1 cellular context compared by ENCODE assay signal in genomic region chr2:38702413-38702812, GRCh38.
TF ChIP-seq lines count a peak whose summit lies in the region.

No MANE protein-coding gene starts in this region.

TF ChIP-seq in K562, 482 proteins besides CTCF, POLR2A, EP300 and RAD21:
- TF ChIP-seq POLR2AphosphoS5 (IDR thresholded peaks at IDR 0.05; ENCODE audit: control insufficient read depth, insufficient read depth, low read depth, low read length), result peak; percentile 47; the same call in 1 of the 2 replicates
- TF ChIP-seq MEIS2 (IDR thresholded peaks at IDR 0.05; ENCODE audit: partially characterized antibody), result peak; percentile 34
- TF ChIP-seq TAL1 (IDR thresholded peaks at IDR 0.05), result peak; percentile 46
- TF ChIP-seq, protein P1, sequence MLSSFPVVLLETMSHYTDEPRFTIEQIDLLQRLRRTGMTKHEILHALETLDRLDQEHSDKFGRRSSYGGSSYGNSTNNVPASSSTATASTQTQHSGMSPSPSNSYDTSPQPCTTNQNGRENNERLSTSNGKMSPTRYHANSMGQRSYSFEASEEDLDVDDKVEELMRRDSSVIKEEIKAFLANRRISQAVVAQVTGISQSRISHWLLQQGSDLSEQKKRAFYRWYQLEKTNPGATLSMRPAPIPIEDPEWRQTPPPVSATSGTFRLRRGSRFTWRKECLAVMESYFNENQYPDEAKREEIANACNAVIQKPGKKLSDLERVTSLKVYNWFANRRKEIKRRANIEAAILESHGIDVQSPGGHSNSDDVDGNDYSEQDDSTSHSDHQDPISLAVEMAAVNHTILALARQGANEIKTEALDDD (IDR thresholded peaks at IDR 0.05), result peak; percentile 37; the same call in 1 of the 2 replicates
- TF ChIP-seq CCAR2 (IDR thresholded peaks at IDR 0.05; ENCODE audit: low read depth, low read length), result no peak
- TF ChIP-seq NUFIP1 (IDR thresholded peaks at IDR 0.05; ENCODE audit: partially characterized antibody), result no peak
- TF ChIP-seq MTA2 (IDR thresholded peaks at IDR 0.05; ENCODE audit: low read depth), result no peak
- no peak for TF ChIP-seq ESRRB (CRISPR knock-in tag; IDR thresholded peaks at IDR 0.05; ENCODE audit: borderline replicate concordance)
- TF ChIP-seq ARID1B (IDR thresholded peaks at IDR 0.05), result peak; percentile 69
- no peak for TF ChIP-seq CBFB (CRISPR knock-in tag; IDR thresholded peaks at IDR 0.05)
- no peak for TF ChIP-seq ZNF76 (CRISPR knock-in tag; IDR thresholded peaks at IDR 0.05; ENCODE audit: borderline replicate concordance)
- TF ChIP-seq CBFA2T2 (conservative IDR thresholded peaks at IDR 0.05), result peak; percentile 38; the same call in 1 of the 2 replicates
- peak; percentile 65 for TF ChIP-seq TEAD4 (IDR thresholded peaks at IDR 0.05; ENCODE audit: low read length)
- TF ChIP-seq TEAD4 (CRISPR knock-in tag; IDR thresholded peaks at IDR 0.05; ENCODE audit: borderline replicate concordance), result no peak
- TF ChIP-seq SIRT6 (IDR thresholded peaks at IDR 0.05; ENCODE audit: low read depth, low read length), result no peak
- TF ChIP-seq ETV5 (CRISPR knock-in tag; IDR thresholded peaks at IDR 0.05; ENCODE audit: low read depth), result no peak
- TF ChIP-seq GABPB1 (CRISPR knock-in tag; IDR thresholded peaks at IDR 0.05), result no peak
- no peak for TF ChIP-seq MAX (CRISPR knock-in tag; IDR thresholded peaks at IDR 0.05)
- no peak for TF ChIP-seq DNMT1 (IDR thresholded peaks at IDR 0.05)
- TF ChIP-seq ZNF3 (CRISPR knock-in tag; IDR thresholded peaks at IDR 0.05), result no peak
- TF ChIP-seq ZNF12 (CRISPR knock-in tag; IDR thresholded peaks at IDR 0.05), result no peak
- TF ChIP-seq DACH1 (IDR thresholded peaks at IDR 0.05; ENCODE audit: partially characterized antibody), result no peak
- TF ChIP-seq, protein P2, sequence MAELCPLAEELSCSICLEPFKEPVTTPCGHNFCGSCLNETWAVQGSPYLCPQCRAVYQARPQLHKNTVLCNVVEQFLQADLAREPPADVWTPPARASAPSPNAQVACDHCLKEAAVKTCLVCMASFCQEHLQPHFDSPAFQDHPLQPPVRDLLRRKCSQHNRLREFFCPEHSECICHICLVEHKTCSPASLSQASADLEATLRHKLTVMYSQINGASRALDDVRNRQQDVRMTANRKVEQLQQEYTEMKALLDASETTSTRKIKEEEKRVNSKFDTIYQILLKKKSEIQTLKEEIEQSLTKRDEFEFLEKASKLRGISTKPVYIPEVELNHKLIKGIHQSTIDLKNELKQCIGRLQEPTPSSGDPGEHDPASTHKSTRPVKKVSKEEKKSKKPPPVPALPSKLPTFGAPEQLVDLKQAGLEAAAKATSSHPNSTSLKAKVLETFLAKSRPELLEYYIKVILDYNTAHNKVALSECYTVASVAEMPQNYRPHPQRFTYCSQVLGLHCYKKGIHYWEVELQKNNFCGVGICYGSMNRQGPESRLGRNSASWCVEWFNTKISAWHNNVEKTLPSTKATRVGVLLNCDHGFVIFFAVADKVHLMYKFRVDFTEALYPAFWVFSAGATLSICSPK (IDR thresholded peaks at IDR 0.05; ENCODE audit: borderline replicate concordance), result no peak
- no peak for TF ChIP-seq HDAC2 (IDR thresholded peaks at IDR 0.05)
- no peak for TF ChIP-seq SMAD2 (IDR thresholded peaks at IDR 0.05; ENCODE audit: low read depth, low read length)
- TF ChIP-seq, protein P3, sequence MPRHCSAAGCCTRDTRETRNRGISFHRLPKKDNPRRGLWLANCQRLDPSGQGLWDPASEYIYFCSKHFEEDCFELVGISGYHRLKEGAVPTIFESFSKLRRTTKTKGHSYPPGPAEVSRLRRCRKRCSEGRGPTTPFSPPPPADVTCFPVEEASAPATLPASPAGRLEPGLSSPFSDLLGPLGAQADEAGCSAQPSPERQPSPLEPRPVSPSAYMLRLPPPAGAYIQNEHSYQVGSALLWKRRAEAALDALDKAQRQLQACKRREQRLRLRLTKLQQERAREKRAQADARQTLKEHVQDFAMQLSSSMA (CRISPR knock-in tag; IDR thresholded peaks at IDR 0.05), result no peak
- no peak for TF ChIP-seq XRCC4 (IDR thresholded peaks at IDR 0.05; ENCODE audit: extremely low read depth, insufficient read depth, insufficient read length)
- TF ChIP-seq ZBTB2 (IDR thresholded peaks at IDR 0.05), result no peak
- peak; percentile 56 for TF ChIP-seq CBFA2T3 (IDR thresholded peaks at IDR 0.05)
- TF ChIP-seq RCOR1 (IDR thresholded peaks at IDR 0.05; ENCODE audit: borderline replicate concordance in 1 of 2, low read depth in 2 of 2, low read length in 2 of 2), result peak in 1 of 2 experiments; percentile 36; a peak in 1 of 4 replicates
- TF ChIP-seq, protein P4, sequence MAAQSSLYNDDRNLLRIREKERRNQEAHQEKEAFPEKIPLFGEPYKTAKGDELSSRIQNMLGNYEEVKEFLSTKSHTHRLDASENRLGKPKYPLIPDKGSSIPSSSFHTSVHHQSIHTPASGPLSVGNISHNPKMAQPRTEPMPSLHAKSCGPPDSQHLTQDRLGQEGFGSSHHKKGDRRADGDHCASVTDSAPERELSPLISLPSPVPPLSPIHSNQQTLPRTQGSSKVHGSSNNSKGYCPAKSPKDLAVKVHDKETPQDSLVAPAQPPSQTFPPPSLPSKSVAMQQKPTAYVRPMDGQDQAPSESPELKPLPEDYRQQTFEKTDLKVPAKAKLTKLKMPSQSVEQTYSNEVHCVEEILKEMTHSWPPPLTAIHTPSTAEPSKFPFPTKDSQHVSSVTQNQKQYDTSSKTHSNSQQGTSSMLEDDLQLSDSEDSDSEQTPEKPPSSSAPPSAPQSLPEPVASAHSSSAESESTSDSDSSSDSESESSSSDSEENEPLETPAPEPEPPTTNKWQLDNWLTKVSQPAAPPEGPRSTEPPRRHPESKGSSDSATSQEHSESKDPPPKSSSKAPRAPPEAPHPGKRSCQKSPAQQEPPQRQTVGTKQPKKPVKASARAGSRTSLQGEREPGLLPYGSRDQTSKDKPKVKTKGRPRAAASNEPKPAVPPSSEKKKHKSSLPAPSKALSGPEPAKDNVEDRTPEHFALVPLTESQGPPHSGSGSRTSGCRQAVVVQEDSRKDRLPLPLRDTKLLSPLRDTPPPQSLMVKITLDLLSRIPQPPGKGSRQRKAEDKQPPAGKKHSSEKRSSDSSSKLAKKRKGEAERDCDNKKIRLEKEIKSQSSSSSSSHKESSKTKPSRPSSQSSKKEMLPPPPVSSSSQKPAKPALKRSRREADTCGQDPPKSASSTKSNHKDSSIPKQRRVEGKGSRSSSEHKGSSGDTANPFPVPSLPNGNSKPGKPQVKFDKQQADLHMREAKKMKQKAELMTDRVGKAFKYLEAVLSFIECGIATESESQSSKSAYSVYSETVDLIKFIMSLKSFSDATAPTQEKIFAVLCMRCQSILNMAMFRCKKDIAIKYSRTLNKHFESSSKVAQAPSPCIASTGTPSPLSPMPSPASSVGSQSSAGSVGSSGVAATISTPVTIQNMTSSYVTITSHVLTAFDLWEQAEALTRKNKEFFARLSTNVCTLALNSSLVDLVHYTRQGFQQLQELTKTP (IDR thresholded peaks at IDR 0.05; ENCODE audit: low read depth in 1 of 2, partially characterized antibody in 2 of 2), result no peak
- peak; percentile 18; the same call in 1 of the 2 replicates for TF ChIP-seq GATA2 (CRISPR knock-in tag; IDR thresholded peaks at IDR 0.05)
- TF ChIP-seq JUND (IDR thresholded peaks at IDR 0.05; ENCODE audit: borderline replicate concordance, low read depth, low read length), result peak; percentile 31; the same call in 1 of the 2 replicates
- no peak for TF ChIP-seq JUND (tag; IDR thresholded peaks at IDR 0.05; ENCODE audit: borderline replicate concordance, low read depth, low read length)
- peak; percentile 72 for TF ChIP-seq TCF3 (CRISPR knock-in tag; IDR thresholded peaks at IDR 0.05)
- TF ChIP-seq SMARCA4 (IDR thresholded peaks at IDR 0.05), result peak; percentile 65
- peak in 1 of 2 experiments; percentile 45; a peak in 1 of 4 replicates for TF ChIP-seq KDM1A (IDR thresholded peaks at IDR 0.05)
- TF ChIP-seq CHAMP1 (IDR thresholded peaks at IDR 0.05), result no peak
- no peak for TF ChIP-seq TARDBP (IDR thresholded peaks at IDR 0.05)
- peak; percentile 40; the same call in 1 of the 2 replicates for TF ChIP-seq FOSL1 (tag; conservative IDR thresholded peaks at IDR 0.05)
- TF ChIP-seq DPF2 (IDR thresholded peaks at IDR 0.05), result peak; percentile 48; the same call in 1 of the 2 replicates
- TF ChIP-seq, protein P5, sequence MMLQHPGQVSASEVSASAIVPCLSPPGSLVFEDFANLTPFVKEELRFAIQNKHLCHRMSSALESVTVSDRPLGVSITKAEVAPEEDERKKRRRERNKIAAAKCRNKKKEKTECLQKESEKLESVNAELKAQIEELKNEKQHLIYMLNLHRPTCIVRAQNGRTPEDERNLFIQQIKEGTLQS (IDR thresholded peaks at IDR 0.05), result peak; percentile 69
- TF ChIP-seq, protein P5 (CRISPR knock-in tag; conservative IDR thresholded peaks at IDR 0.05), result no peak
- no peak for TF ChIP-seq THRAP3 (IDR thresholded peaks at IDR 0.05; ENCODE audit: borderline replicate concordance)
- TF ChIP-seq, protein P6, sequence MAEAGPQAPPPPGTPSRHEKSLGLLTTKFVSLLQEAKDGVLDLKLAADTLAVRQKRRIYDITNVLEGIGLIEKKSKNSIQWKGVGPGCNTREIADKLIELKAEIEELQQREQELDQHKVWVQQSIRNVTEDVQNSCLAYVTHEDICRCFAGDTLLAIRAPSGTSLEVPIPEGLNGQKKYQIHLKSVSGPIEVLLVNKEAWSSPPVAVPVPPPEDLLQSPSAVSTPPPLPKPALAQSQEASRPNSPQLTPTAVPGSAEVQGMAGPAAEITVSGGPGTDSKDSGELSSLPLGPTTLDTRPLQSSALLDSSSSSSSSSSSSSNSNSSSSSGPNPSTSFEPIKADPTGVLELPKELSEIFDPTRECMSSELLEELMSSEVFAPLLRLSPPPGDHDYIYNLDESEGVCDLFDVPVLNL (CRISPR knock-in tag; IDR thresholded peaks at IDR 0.05; ENCODE audit: low read depth), result no peak
- no peak for TF ChIP-seq ZNF512 (tag; IDR thresholded peaks at IDR 0.05)
- no peak for TF ChIP-seq ZNF133 (CRISPR knock-in tag; IDR thresholded peaks at IDR 0.05)
